ENCODE assay signal across 8 cellular contexts in the genomic region with DNA sequence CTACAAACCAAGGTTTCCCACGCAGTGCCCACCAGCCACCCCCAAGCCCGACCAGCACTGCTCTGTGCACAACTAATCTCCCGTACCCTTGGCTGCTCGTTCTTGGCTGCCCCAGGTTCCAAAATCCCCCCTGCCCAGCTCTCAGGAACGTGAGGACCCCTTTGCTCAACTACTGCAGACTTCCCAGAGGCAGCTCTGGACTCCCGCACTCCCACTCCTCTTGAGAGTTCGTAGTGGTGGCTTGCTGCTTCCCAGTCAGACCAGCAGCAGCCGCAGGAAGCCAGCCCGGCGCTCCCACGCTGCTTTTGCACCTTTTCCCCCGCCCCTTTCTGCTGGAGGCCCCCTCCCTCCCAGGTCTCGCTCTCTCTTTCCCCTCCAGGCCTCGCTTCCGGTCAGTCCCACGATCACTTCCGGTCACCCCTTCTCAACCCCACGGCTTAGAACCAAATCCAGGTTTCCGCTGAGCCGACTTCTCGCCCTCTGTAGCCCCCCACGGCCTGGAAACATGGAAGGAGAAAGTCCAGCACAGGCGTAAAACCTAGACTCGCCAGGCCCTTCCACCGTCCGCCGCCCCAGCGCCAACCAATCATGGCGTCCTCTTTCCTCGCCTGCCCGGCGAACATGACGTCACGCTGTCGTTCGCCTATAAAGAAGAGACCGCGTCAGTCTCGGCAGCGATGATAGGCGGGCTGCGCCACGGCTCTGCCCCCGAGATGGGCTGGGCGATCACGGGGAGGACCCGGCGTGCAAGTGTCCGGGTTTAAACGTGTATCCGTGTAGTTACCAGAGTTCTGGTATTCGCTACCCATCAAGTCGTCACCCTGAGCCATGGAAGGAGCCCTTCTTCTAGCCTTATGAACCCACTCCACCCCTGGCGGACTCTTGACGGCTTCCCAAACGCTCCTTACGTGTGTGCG. TPM values are rescaled to one million over a fixed set of nuclear protein-coding genes. Genes with fewer than 3 reads are reported as not detected.
DNase-seq lines count a peak whose midpoint lies in the region; ATAC-seq, FAIRE-seq and TF ChIP-seq lines count a peak whose summit lies in the region.

A gene with protein sequence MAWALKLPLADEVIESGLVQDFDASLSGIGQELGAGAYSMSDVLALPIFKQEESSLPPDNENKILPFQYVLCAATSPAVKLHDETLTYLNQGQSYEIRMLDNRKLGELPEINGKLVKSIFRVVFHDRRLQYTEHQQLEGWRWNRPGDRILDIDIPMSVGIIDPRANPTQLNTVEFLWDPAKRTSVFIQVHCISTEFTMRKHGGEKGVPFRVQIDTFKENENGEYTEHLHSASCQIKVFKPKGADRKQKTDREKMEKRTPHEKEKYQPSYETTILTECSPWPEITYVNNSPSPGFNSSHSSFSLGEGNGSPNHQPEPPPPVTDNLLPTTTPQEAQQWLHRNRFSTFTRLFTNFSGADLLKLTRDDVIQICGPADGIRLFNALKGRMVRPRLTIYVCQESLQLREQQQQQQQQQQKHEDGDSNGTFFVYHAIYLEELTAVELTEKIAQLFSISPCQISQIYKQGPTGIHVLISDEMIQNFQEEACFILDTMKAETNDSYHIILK (minus strand): TSS at position 621 of the 917 bp plus-strand sequence. CDS start 713 bp downstream, outside the sequence.

- DNase-seq in NCI-H1417 (lab: John Stamatoyannopoulos, UW) = peak; percentile 96 to 99 (median 99)
- DNase-seq in T follicular helper cell (ENCODE audit: low read depth) = peak; percentile 93
- peak; percentile 92 for DNase-seq in activated naive CD8-positive, alpha-beta T cell treated with anti-CD3 and anti-CD28 coated beads, Interleukin-2, amount 50 U/mL, for 24 hours
- DNase-seq in Right ventricle myocardium superior = peak; percentile 99
- DNase-seq in pancreas = peak; percentile 93 to 98 (median 95)
- DNase-seq in thyroid gland = peak; percentile 98

- 1% methylated on average over 58 of the region's 58 CpGs for WGBS in pancreas, 2 donors
- 1 to 2% methylated on average over 29 to 50 of the region's 58 CpGs for WGBS in thyroid gland, 2 donors

- H3K9me3 ChIP-seq in pancreas = no peaks in the 10 kb centered on the region
- no peaks in the 10 kb centered on the region for H3K9me3 ChIP-seq in thyroid gland

- no peaks in the 10 kb centered on the region for H3K9me3 Mint-ChIP-seq in activated naive CD8-positive, alpha-beta T cell treated with anti-CD3 and anti-CD28 coated beads, Interleukin-2, amount 50 U/mL, for 24 hours

- H3K27me3 Mint-ChIP-seq in activated naive CD8-positive, alpha-beta T cell treated with anti-CD3 and anti-CD28 coated beads, Interleukin-2, amount 50 U/mL, for 24 hours = no peaks in the 10 kb centered on the region

- H3K27me3 ChIP-seq in pancreas (no peaks in the 10 kb centered on the region), thyroid gland (no peaks in the 10 kb centered on the region)

- TF ChIP-seq POLR2A in GM10847 (IDR thresholded peaks at IDR 0.05; ENCODE audit: extremely low read depth, insufficient read length) = peak; percentile 75
- peak in 1 of 2 donors; percentile 80 for TF ChIP-seq POLR2A in thyroid gland (IDR thresholded peaks at IDR 0.05)

- peaks cover 7% of the 10 kb centered on the region for H3K36me3 Mint-ChIP-seq in activated naive CD8-positive, alpha-beta T cell treated with anti-CD3 and anti-CD28 coated beads, Interleukin-2, amount 50 U/mL, for 24 hours (ENCODE audit: low read depth)

- peaks cover 5 to 24% (median 8%) of the 10 kb centered on the region in 3 donors for H3K4me1 ChIP-seq in pancreas
- peaks cover 13 to 23% of the 10 kb centered on the region in 2 donors for H3K4me1 ChIP-seq in thyroid gland

- H3K36me3 ChIP-seq in pancreas (no peaks in the 10 kb centered on the region), thyroid gland (no peaks in the 10 kb centered on the region)

- H3K27ac Mint-ChIP-seq in activated naive CD8-positive, alpha-beta T cell treated with anti-CD3 and anti-CD28 coated beads, Interleukin-2, amount 50 U/mL, for 24 hours = peak within 1 kb of the TSS; percentile 74

- TF ChIP-seq CTCF in pancreas (IDR thresholded peaks at IDR 0.05) = no peak
- peak in 1 of 6 experiments; percentile 8 for TF ChIP-seq CTCF in thyroid gland (IDR thresholded peaks at IDR 0.05)

- intact Hi-C loops in Right ventricle myocardium superior (cut with DNase I) = no loop called here
- intact Hi-C loops in pancreas (cut with DNase I) = no loop called here
- intact Hi-C loops in thyroid gland (cut with DNase I) = loop anchor here (10.0 kb wide), 1 partner anchor 88 kb away; a partner anchor contains a TSS

- peak; percentile 26 for FAIRE-seq in pancreas (lab: Jason Lieb, UNC)

- H3K4me3 ChIP-seq in pancreas (peak within 1 kb of the TSS; percentile 52 to 75 (median 59)), thyroid gland (replicated peaks in 1 of 3) (peak within 1 kb of the TSS; percentile 39 to 54 (median 47))

- peak; percentile 94 for ATAC-seq in HG02642 (IDR thresholded peaks at IDR 0.05; ENCODE audit: poor library complexity, unreplicated experiment)
- peak; percentile 99 for ATAC-seq in activated naive CD8-positive, alpha-beta T cell treated with anti-CD3 and anti-CD28 coated beads, Interleukin-2, amount 50 U/mL, for 24 hours
- peak; percentile 100 for ATAC-seq in Right ventricle myocardium superior (ENCODE audit: poor library complexity)
- ATAC-seq in pancreas = peak; percentile 95 to 98 (median 97)

- H3K4me3 Mint-ChIP-seq in activated naive CD8-positive, alpha-beta T cell treated with anti-CD3 and anti-CD28 coated beads, Interleukin-2, amount 50 U/mL, for 24 hours = no peak within 1 kb of the TSS

- peak within 1 kb of the TSS; percentile 95 to 99 (median 98) for H3K27ac ChIP-seq in pancreas
- H3K27ac ChIP-seq in thyroid gland = peak within 1 kb of the TSS; percentile 96 to 99 (median 97)

- peaks cover 20% of the 10 kb centered on the region for H3K4me1 Mint-ChIP-seq in activated naive CD8-positive, alpha-beta T cell treated with anti-CD3 and anti-CD28 coated beads, Interleukin-2, amount 50 U/mL, for 24 hours

RNA-seq across cellular contexts. Expression of the gene that starts here (rescaled TPM):
- total RNA-seq in Right ventricle myocardium superior = 23.3 TPM
- total RNA-seq in pancreas = 10 to 100 TPM in 2 of 6 donors, 1 to 10 TPM in 4; 7.2 to 15.3 (median 9.1) TPM
- polyA plus RNA-seq in pancreas = 1 to 10 TPM; 6.7 to 9.7 TPM
- total RNA-seq in thyroid gland = 10 to 100 TPM; 14.9 to 22.6 (median 21.3) TPM

Comparison
In these comparisons a context has a peak if more than half of its experiments do, and no peak if none do; other contexts are left out.
1. Peak in every context shown above with its lines: DNase-seq, ATAC-seq, H3K4me3 ChIP-seq and H3K27ac ChIP-seq.